In the genomic region with DNA sequence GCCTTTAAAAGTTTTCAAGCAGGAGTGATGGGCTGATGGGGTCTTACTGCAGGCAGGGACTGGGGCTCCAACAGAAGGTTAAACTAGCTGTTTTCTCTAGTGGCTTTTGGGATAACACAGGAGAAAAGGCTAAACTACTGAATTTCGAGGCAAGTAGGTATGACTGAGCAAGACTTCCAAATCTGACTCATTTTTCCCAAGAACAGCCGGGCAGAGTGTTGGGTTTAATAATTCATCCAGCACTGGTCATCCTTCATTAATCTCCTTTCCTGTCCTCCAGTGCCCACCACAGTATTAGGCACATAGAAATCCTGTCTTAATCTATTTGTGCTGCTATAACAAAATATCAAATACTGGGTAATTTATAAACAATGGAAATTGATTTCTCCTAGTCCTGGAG, we compare ENCODE assay signal across 31 cellular contexts. TPM values are rescaled to one million over a fixed set of nuclear protein-coding genes. Genes with fewer than 3 reads are reported as not detected.
"Had no signal": no experiment of that assay in that cellular context is flagged by ENCODE, and none has a peak within 500 bp of the region (broad histone marks: within the 10 kb centered on the region; RNA-seq: fewer than 3 reads in every experiment).

No MANE protein-coding gene starts in this region.

- H3K27me3 ChIP-seq: ascending aorta, body of pancreas, MG63 had no signal

- H3K36me3 ChIP-seq: ascending aorta, breast epithelium, MG63 had no signal

- H3K27ac ChIP-seq: ascending aorta, body of pancreas, breast epithelium, SJSA1 had no signal

- H3K9me3 ChIP-seq: ascending aorta, body of pancreas, breast epithelium, MG63, SJSA1, SK-N-SH had no signal

- H3K4me3 ChIP-seq: ascending aorta, body of pancreas, breast epithelium, MG63, SJSA1 had no signal

- DNase-seq: activated CD4-positive, alpha-beta T cell treated with anti-CD3 and anti-CD28 coated beads, Interleukin-2, amount 10 ng/mL, durations not matched to agents 24 days and 14 days; activated CD4-positive, alpha-beta T cell treated with anti-CD3 and anti-CD28 coated beads, Interleukin-2, amount 50 U/mL, for 4 hours; activated CD8-positive, alpha-beta T cell treated with anti-CD3 and anti-CD28 coated beads for 36 hours; activated gamma-delta T cell; activated naive CD4-positive, alpha-beta T cell treated with Interleukin-2 at 50 U/mL for 16 hours; activated naive CD8-positive, alpha-beta T cell treated with anti-CD3 and anti-CD28 coated beads, Interleukin-2, amount 10 ng/mL, durations not matched to agents 7 days and 5 days; activated T-cell treated with anti-CD3 and anti-CD28 coated beads, Interleukin-2, amount 50 U/mL, for 1 hour; activated T-cell treated with anti-CD3 and anti-CD28 coated beads, Interleukin-2, amount 50 U/mL, for 72 hours; amygdala; body of pancreas; central memory CD4-positive, alpha-beta T cell; Karpas-422; KBM-7; MG63; NCI-H1048; NCI-H1105 treated with DMSO at 0.1 percent for 48 hours; NCI-H1436; NCI-H1694; NCI-H1930; NCI-H2081 treated with DMSO at 0.1 percent for 48 hours; NCI-H226; NCI-H446 treated with DMSO at 0.1 percent for 48 hours; NCI-H524; RPMI8226; SHP77 treated with DMSO at 0.1 percent for 48 hours; SK-N-SH had no signal

- H3K4me1 ChIP-seq: ascending aorta, body of pancreas, breast epithelium, SJSA1 had no signal

RNA-seq across cellular contexts. Expression of a gene that starts 20.5 kb away (rescaled TPM):
- total RNA-seq: activated CD4-positive, alpha-beta T cell treated with anti-CD3 and anti-CD28 coated beads, Interleukin-2, amount 10 ng/mL, durations not matched to agents 24 days and 14 days; activated CD8-positive, alpha-beta memory T cell treated with anti-CD3 and anti-CD28 coated beads for 36 hours; activated CD8-positive, alpha-beta T cell treated with anti-CD3 and anti-CD28 coated beads for 36 hours; activated naive CD8-positive, alpha-beta T cell treated with anti-CD3 and anti-CD28 coated beads, Interleukin-2, amount 10 ng/mL, durations not matched to agents 7 days and 5 days; activated T-helper 17 cell treated with anti-CD3 and anti-CD28 coated beads, Interleukin-2, amount 50 U/mL, for 72 hours; ascending aorta; body of pancreas had no signal
